8 cellular contexts compared by ENCODE assay signal in the genomic region with DNA sequence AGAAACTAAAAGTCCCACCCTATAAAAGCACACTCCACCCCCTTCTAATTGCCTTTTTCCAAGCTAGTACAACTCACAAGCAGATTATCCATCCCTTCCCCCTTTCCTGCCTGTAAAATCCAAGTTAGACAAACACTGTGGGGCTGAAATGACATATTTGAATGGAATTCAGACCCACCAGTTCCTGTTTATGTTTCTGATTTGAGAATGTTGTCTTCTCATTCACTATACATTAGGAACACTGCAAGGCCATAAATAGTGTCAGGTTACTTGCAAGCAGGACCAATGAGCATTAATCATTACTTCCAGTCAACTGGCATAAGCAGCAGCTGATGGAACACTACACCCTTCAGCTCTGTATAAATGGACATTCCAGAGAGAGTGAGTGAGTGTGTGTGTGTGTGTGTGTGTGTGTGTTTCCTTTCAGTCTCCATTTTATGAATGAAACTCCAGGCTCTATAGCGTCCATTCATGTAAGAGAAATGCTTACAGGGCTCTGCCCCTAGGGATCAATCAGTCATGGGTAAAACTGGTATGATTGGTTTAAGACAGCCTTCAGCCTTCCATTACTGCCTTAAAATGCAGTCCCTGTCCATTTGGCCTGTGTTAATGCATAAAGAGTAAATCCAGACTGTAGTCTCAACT.
A peak's percentile ranks its signal among the peaks of the same experiment; 100 is the strongest.
DNase-seq lines count a peak whose midpoint lies in the region; ATAC-seq and TF ChIP-seq lines count a peak whose summit lies in the region.

No MANE protein-coding gene starts in this region.

- BruUV-seq in A673 (replicated peaks; lab: Mats Ljungman, UMichigan), result no TSS peak

- H3K27ac ChIP-seq in A673 (ENCODE audit: low read depth, low read length, poor library complexity, severe bottlenecking), result peak overlapping the region; percentile 81
- peak overlapping the region; percentile 84 for H3K27ac ChIP-seq in RWPE2 (ENCODE audit: poor library complexity, severe bottlenecking)

- POLR2A ChIA-PET in A673 (lab: Charles Lee; ENCODE audit: low non-redundant PET), result no interaction called here

- H3K4me3 ChIP-seq in A673 (ENCODE audit: low read depth, low read length, poor library complexity, severe bottlenecking) (peak overlapping the region; percentile 6), RWPE2 (ENCODE audit: severe bottlenecking) (no peak overlapping the region), fibroblast of villous mesenchyme (ENCODE audit: low read depth, low read length) (peak overlapping the region; percentile 26), skeletal muscle satellite cell (ENCODE audit: low read length) (peak overlapping the region; percentile 14)

- peak overlapping the region; percentile 81 for H3K9ac ChIP-seq in skeletal muscle satellite cell (ENCODE audit: low read depth, low read length)

- DNase-seq in A673 (ENCODE audit: low spot score), result peak; percentile 98
- peak; percentile 100 for DNase-seq in LHCN-M2 (ENCODE audit: low read depth)
- peak; percentile 81 for DNase-seq in RWPE2 (ENCODE audit: low spot score)
- DNase-seq in fibroblast of villous mesenchyme (ENCODE audit: low read depth), result peak; percentile 100
- no peak for DNase-seq in GM19238 (ENCODE audit: insufficient read length, low spot score)
- no peak for DNase-seq in activated gamma-delta T cell (lab: John Stamatoyannopoulos, UW)

- intact Hi-C loops in A673 (cut with micrococcal nuclease; ENCODE audit: unreplicated experiment), result loop anchor here (2.0 kb wide), 1 partner anchor 61 kb away; no protein-coding TSS in a partner anchor

- peak overlapping the region; percentile 67 for H3K4me2 ChIP-seq in skeletal muscle satellite cell (ENCODE audit: low read length)

- H3K9me3 ChIP-seq in A673 (ENCODE audit: low read depth, low read length, poor library complexity, severe bottlenecking), result no peaks in the 10 kb centered on the region
- no peaks in the 10 kb centered on the region for H3K9me3 ChIP-seq in RWPE2 (ENCODE audit: severe bottlenecking)
- H3K9me3 ChIP-seq in skeletal muscle satellite cell (replicated peaks; ENCODE audit: low read length), result no peaks in the 10 kb centered on the region

- no peaks in the 10 kb centered on the region for H3K27me3 ChIP-seq in A673 (replicated peaks; ENCODE audit: insufficient read depth, low read depth, low read length, poor library complexity)
- no peaks in the 10 kb centered on the region for H3K27me3 ChIP-seq in RWPE2 (ENCODE audit: insufficient read depth, poor library complexity, severe bottlenecking)
- no peaks in the 10 kb centered on the region for H3K27me3 ChIP-seq in skeletal muscle satellite cell (ENCODE audit: control insufficient read depth, insufficient read depth, low read length)

- H3K4me1 ChIP-seq in A673 (ENCODE audit: insufficient read depth, low read length, poor library complexity, severe bottlenecking) (peaks cover 36% of the 10 kb centered on the region), RWPE2 (ENCODE audit: insufficient read depth, poor library complexity, severe bottlenecking) (peaks cover 19% of the 10 kb centered on the region), skeletal muscle satellite cell (ENCODE audit: control insufficient read depth, insufficient read depth, low read length) (peaks cover 22% of the 10 kb centered on the region)

- ATAC-seq in RWPE2 (ENCODE audit: low read depth) (peak; percentile 99), GM18873 (IDR thresholded peaks at IDR 0.05; ENCODE audit: low FRiP score, unreplicated experiment) (no peak)

- TF ChIP-seq CTCF in A673 (conservative IDR thresholded peaks at IDR 0.05; ENCODE audit: low read depth, low read length) (no peak), RWPE2 (IDR thresholded peaks at IDR 0.05; ENCODE audit: poor library complexity, severe bottlenecking) (no peak), fibroblast of villous mesenchyme (IDR thresholded peaks at IDR 0.05; ENCODE audit: insufficient read depth, low read depth, low read length) (no peak)

- H3K36me3 ChIP-seq in A673 (ENCODE audit: insufficient read depth, low read length, poor library complexity, severe bottlenecking) (peaks cover 3% of the 10 kb centered on the region), RWPE2 (ENCODE audit: low read depth) (no peaks in the 10 kb centered on the region), skeletal muscle satellite cell (ENCODE audit: insufficient read depth, low read length) (no peaks in the 10 kb centered on the region)

- CTCF ChIA-PET in A673 (lab: Charles Lee), result interaction anchor here (0.6 kb wide), 1 partner anchor 24 kb away, joined by 5 read pairs; no protein-coding TSS in a partner anchor

Comparison
In these comparisons a context has a peak if more than half of its experiments do, and no peak if none do; other contexts are left out.
1. DNase-seq: peak in A673 (single experiment), LHCN-M2 (single experiment), RWPE2 (single experiment) and fibroblast of villous mesenchyme (single experiment); none in GM19238 (single experiment) and activated gamma-delta T cell (single experiment).